ENCODE assay signal across 20 cellular contexts in the genomic region with DNA sequence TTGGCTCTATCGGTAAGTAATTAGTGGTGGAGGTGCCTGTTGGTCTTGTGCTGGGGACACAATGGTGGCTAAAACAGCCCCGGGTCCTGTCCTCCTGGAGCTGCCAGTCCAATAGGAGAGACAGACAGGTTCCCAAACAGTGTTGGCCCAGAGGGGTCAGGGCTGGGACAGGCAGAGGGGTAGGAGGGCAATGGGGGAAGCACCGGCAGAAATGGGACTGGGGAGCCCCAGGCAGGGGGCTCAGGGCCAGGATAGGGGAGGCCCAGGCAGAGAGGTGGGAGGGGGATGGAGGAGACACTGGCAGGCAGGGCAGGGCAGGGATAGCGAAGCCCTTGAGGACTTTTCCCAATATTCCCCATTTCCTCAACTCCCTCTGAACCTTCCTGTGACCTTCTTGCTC. TPM values are rescaled to one million over a fixed set of nuclear protein-coding genes. Genes with fewer than 3 reads are reported as not detected.
DNase-seq lines count a peak whose midpoint lies in the region; ATAC-seq and TF ChIP-seq lines count a peak whose summit lies in the region.
"Had no signal": no experiment of that assay in that cellular context is flagged by ENCODE, and none has a peak within 500 bp of the region (broad histone marks: within the 10 kb centered on the region; RNA-seq: fewer than 3 reads in every experiment).

No MANE protein-coding gene starts in this region.

- H2BK15ac ChIP-seq in IMR-90 (ENCODE audit: low read depth, low read length) = no peak overlapping the region

- H3K9me1 ChIP-seq in IMR-90 (ENCODE audit: insufficient read depth, low read length) = peaks cover 5% of the 10 kb centered on the region; the same call in 1 of the 2 replicates

- no peaks in the 10 kb centered on the region for H3K27me3 Mint-ChIP-seq in Caco-2 (ENCODE audit: insufficient read depth, unreplicated experiment)
- no peaks in the 10 kb centered on the region for H3K27me3 Mint-ChIP-seq in activated T-helper 17 cell treated with anti-CD3 and anti-CD28 coated beads, Interleukin-2, amount 50 U/mL, for 72 hours
- H3K27me3 Mint-ChIP-seq in neural progenitor cell (ENCODE audit: insufficient read depth, low read depth) = peaks cover 8% of the 10 kb centered on the region
- H3K27me3 Mint-ChIP-seq: CD4-positive, alpha-beta memory T cell had no signal

- no peak overlapping the region for H2AK9ac ChIP-seq in IMR-90 (replicated peaks; ENCODE audit: low read depth, low read length, poor library complexity)

- CTCF ChIA-PET in Caco-2 (lab: Charles Lee) (no interaction called here), IMR-90 (lab: Yijun Ruan, JAX) (no interaction called here)

- no peak overlapping the region for H2AK5ac ChIP-seq in IMR-90 (ENCODE audit: low read depth, low read length)

- TF ChIP-seq CTCF in Caco-2 (IDR thresholded peaks at IDR 0.05; ENCODE audit: insufficient read depth in 1 of 2, low read depth in 1 of 2, low read length in 1 of 2, severe bottlenecking in 1 of 2, unreplicated experiment in 1 of 2) (no peak), IMR-90 (conservative IDR thresholded peaks at IDR 0.05; ENCODE audit: low read depth, low read length) (no peak), neural progenitor cell (IDR thresholded peaks at IDR 0.05) (no peak)

- H3K27ac ChIP-seq in IMR-90 (ENCODE audit: insufficient read depth, low read length) (no peak overlapping the region), neural progenitor cell (no peak overlapping the region), SJCRH30 (no peak overlapping the region)
- H3K27ac ChIP-seq: A549 had no signal

- H2BK20ac ChIP-seq in IMR-90 (ENCODE audit: low read depth, low read length) = no peak overlapping the region

- H2BK120ac ChIP-seq in IMR-90 (ENCODE audit: low read depth, low read length) = no peak overlapping the region

- no peak overlapping the region for H3K14ac ChIP-seq in IMR-90 (replicated peaks; ENCODE audit: low read depth, low read length)

- peak overlapping the region; percentile 42 for H3K27ac Mint-ChIP-seq in Caco-2 (ENCODE audit: unreplicated experiment)
- peak overlapping the region; percentile 40 for H3K27ac Mint-ChIP-seq in activated T-helper 17 cell treated with anti-CD3 and anti-CD28 coated beads, Interleukin-2, amount 50 U/mL, for 72 hours
- no peak overlapping the region for H3K27ac Mint-ChIP-seq in neural progenitor cell

- H3K9me3 ChIP-seq in Caco-2 (no peaks in the 10 kb centered on the region), IMR-90 (ENCODE audit: control insufficient read depth, insufficient read depth, low read length) (no peaks in the 10 kb centered on the region), neural progenitor cell (ENCODE audit: low read depth) (no peaks in the 10 kb centered on the region), SJCRH30 (replicated peaks) (no peaks in the 10 kb centered on the region)
- H3K9me3 ChIP-seq: A549, HAP-1 had no signal

- H3K4me3 Mint-ChIP-seq in Caco-2 (ENCODE audit: unreplicated experiment) = no peak overlapping the region
- no peak overlapping the region for H3K4me3 Mint-ChIP-seq in activated T-helper 17 cell treated with anti-CD3 and anti-CD28 coated beads, Interleukin-2, amount 50 U/mL, for 72 hours
- peak overlapping the region; percentile 26 for H3K4me3 Mint-ChIP-seq in neural progenitor cell

- 80% methylated on average over 1 of the region's 4 CpGs; no CpG with 5 or more reads in 1 of the 2 experiments for WGBS in IMR-90 (ENCODE audit: extremely low coverage in 2 of 2, insufficient read length in 1 of 2), 2 experiments

- no peak overlapping the region for H3K23ac ChIP-seq in IMR-90 (ENCODE audit: low read depth, low read length)

- in situ Hi-C loops in IMR-90 (cut with MboI; ENCODE audit: low sequenced_read_pairs) = loop anchor here (10.0 to 25.0 kb wide), 2 partner anchors 304 to 411 kb away; partner anchors contain the start of genes EID2, RPS16 and SUPT5H

- H3K9me3 Mint-ChIP-seq in Caco-2 (ENCODE audit: unreplicated experiment) (peaks cover 10% of the 10 kb centered on the region), neural progenitor cell (no peaks in the 10 kb centered on the region)
- no peaks in the 10 kb centered on the region for H3K9me3 Mint-ChIP-seq in activated T-helper 17 cell treated with anti-CD3 and anti-CD28 coated beads, Interleukin-2, amount 50 U/mL, for 72 hours
- H3K9me3 Mint-ChIP-seq: CD4-positive, alpha-beta memory T cell had no signal

- POLR2A ChIA-PET in Caco-2 (lab: Charles Lee) (no interaction called here), IMR-90 (lab: Charles Lee; ENCODE audit: unreplicated experiment) (no interaction called here)

- BruUV-seq in Caco-2 (replicated peaks; lab: Mats Ljungman, UMichigan) (no TSS peak), IMR-90 (replicated peaks; lab: Mats Ljungman, UMichigan) (no TSS peak)

- peaks cover 9% of the 10 kb centered on the region for H3F3A ChIP-seq in neural progenitor cell (ENCODE audit: low read depth)

- H3K27me3 ChIP-seq in Caco-2 (replicated peaks; ENCODE audit: control insufficient read depth, insufficient read depth, low read length) (no peaks in the 10 kb centered on the region), IMR-90 (ENCODE audit: control insufficient read depth, insufficient read depth, low read length) (no peaks in the 10 kb centered on the region; the same call in 1 of the 2 replicates), neural progenitor cell (no peaks in the 10 kb centered on the region), SJCRH30 (no peaks in the 10 kb centered on the region)

- no peak overlapping the region for H3K9ac ChIP-seq in IMR-90 (ENCODE audit: low read depth, low read length)
- H3K9ac ChIP-seq in neural progenitor cell = no peak overlapping the region

- ATAC-seq in IMR-90 (ENCODE audit: low read depth) (no peak), GM21360 (IDR thresholded peaks at IDR 0.05; ENCODE audit: unreplicated experiment) (no peak), SK-N-SH treated with all-trans-retinoic acid at 6 μM for 48 hours (no peak), HG02798 (IDR thresholded peaks at IDR 0.05; ENCODE audit: poor library complexity, unreplicated experiment) (no peak)
- no peak for ATAC-seq in activated T-helper 17 cell treated with anti-CD3 and anti-CD28 coated beads, Interleukin-2, amount 50 U/mL, for 72 hours (replicated peaks)
- ATAC-seq: A549, GM12878 had no signal

- H3K79me2 ChIP-seq in neural progenitor cell (ENCODE audit: low read depth) = peaks cover 28% of the 10 kb centered on the region

- H3K56ac ChIP-seq in IMR-90 (ENCODE audit: extremely low read depth, insufficient read depth, low read length) = no peak overlapping the region

- peaks cover 0 to 26% of the 10 kb centered on the region in 2 experiments; a peak in 3 of 4 replicates for H3K79me1 ChIP-seq in IMR-90 (ENCODE audit: low read depth in 1 of 2, low read length in 2 of 2)

- no peaks in the 10 kb centered on the region for H3K36me3 ChIP-seq in Caco-2 (ENCODE audit: control insufficient read depth, insufficient read depth, low read length)
- H3K36me3 ChIP-seq in IMR-90 (ENCODE audit: control insufficient read depth, insufficient read depth, low read length) = no peaks in the 10 kb centered on the region
- H3K36me3 ChIP-seq in neural progenitor cell = no peaks in the 10 kb centered on the region
- H3K36me3 ChIP-seq in SJCRH30 = no peaks in the 10 kb centered on the region; the same call in 1 of the 2 replicates

- intact Hi-C loops in Caco-2 (cut with micrococcal nuclease; ENCODE audit: unreplicated experiment) = no loop called here
- intact Hi-C loops in IMR-90 (cut with micrococcal nuclease) = loop anchor here (10.0 kb wide), 1 partner anchor 404 kb away; the partner anchor contains the start of gene SUPT5H

- no peak overlapping the region for H3K18ac ChIP-seq in IMR-90 (ENCODE audit: low read depth, low read length)

- no peak overlapping the region for H3K4me2 ChIP-seq in IMR-90 (ENCODE audit: low read depth, low read length)
- no peak overlapping the region for H3K4me2 ChIP-seq in neural progenitor cell
- H3K4me2 ChIP-seq: A549 had no signal

- no peak overlapping the region for H3K4ac ChIP-seq in IMR-90 (ENCODE audit: low read depth, low read length)

- H3K36me3 Mint-ChIP-seq in Caco-2 (ENCODE audit: insufficient read depth, unreplicated experiment) (peaks cover 32% of the 10 kb centered on the region), neural progenitor cell (no peaks in the 10 kb centered on the region)
- peaks cover 33% of the 10 kb centered on the region for H3K36me3 Mint-ChIP-seq in activated T-helper 17 cell treated with anti-CD3 and anti-CD28 coated beads, Interleukin-2, amount 50 U/mL, for 72 hours (ENCODE audit: low read depth)

- peak overlapping the region; percentile 49 for H2AFZ ChIP-seq in IMR-90 (replicated peaks; ENCODE audit: low read length, poor library complexity)
- no peak overlapping the region for H2AFZ ChIP-seq in neural progenitor cell (replicated peaks)

- TF ChIP-seq POLR2A in IMR-90 (IDR thresholded peaks at IDR 0.05; ENCODE audit: low read depth, low read length) = no peak

- H3K4me3 ChIP-seq in Caco-2 (ENCODE audit: low read depth, low read length) = no peak overlapping the region
- H3K4me3 ChIP-seq in IMR-90 (ENCODE audit: insufficient read depth, low read depth, low read length) = no peak overlapping the region
- no peak overlapping the region for H3K4me3 ChIP-seq in neural progenitor cell
- no peak overlapping the region for H3K4me3 ChIP-seq in SJCRH30
- H3K4me3 ChIP-seq: A549, GM12878, HAP-1 had no signal

- H4K8ac ChIP-seq in IMR-90 (ENCODE audit: low read depth in 2 of 2, low read length in 2 of 2) = no peak overlapping the region

- dilution Hi-C loops in IMR-90 (cut with HindIII; ENCODE audit: low sequenced_read_pairs, unreplicated experiment) = no loop called here

- H4K91ac ChIP-seq in IMR-90 (ENCODE audit: insufficient read depth, low read depth, low read length) = no peak overlapping the region

- DNase-seq in Caco-2 = no peak
- no peak for DNase-seq in IMR-90
- no peak for DNase-seq in neural progenitor cell (ENCODE audit: low spot score)
- no peak for DNase-seq in SJCRH30
- DNase-seq: 8988T; ACHN; C1 segment of cervical spinal cord; CD4-positive, alpha-beta memory T cell; COR-L47; DMS153; EL; GDM1; GOT3 had no signal

- H4K5ac ChIP-seq in IMR-90 (ENCODE audit: low read depth, low read length) = no peak overlapping the region

- no peak for TF ChIP-seq RAD21 in IMR-90 (IDR thresholded peaks at IDR 0.05; ENCODE audit: low read length)

- H3K4me1 ChIP-seq in Caco-2 (peaks cover 25% of the 10 kb centered on the region), IMR-90 (ENCODE audit: control insufficient read depth, insufficient read depth, low read length) (peaks cover 16% of the 10 kb centered on the region), neural progenitor cell (peaks cover 28% of the 10 kb centered on the region), SJCRH30 (peaks cover 20% of the 10 kb centered on the region)

- no peak overlapping the region for H2BK5ac ChIP-seq in IMR-90 (ENCODE audit: low read depth, low read length, poor library complexity, severe bottlenecking)

- peaks cover 43% of the 10 kb centered on the region for H3K4me1 Mint-ChIP-seq in Caco-2 (ENCODE audit: low read depth, unreplicated experiment)
- peaks cover 22% of the 10 kb centered on the region for H3K4me1 Mint-ChIP-seq in activated T-helper 17 cell treated with anti-CD3 and anti-CD28 coated beads, Interleukin-2, amount 50 U/mL, for 72 hours
- peaks cover 31% of the 10 kb centered on the region for H3K4me1 Mint-ChIP-seq in neural progenitor cell

- H4K20me1 ChIP-seq in IMR-90 (ENCODE audit: insufficient read depth, low read length) (peaks cover 17% of the 10 kb centered on the region), neural progenitor cell (ENCODE audit: low read depth) (peaks cover 22% of the 10 kb centered on the region)

RNA-seq across cellular contexts. Expression of gene FBL, which starts 2.2 kb away (rescaled TPM):
- total RNA-seq in Caco-2 (2022) = 374 and 411 TPM in 2 replicates
- total RNA-seq in IMR-90 (2012; rRNA removed) = 211 and 259 TPM in 2 replicates
- polyA plus RNA-seq in IMR-90 (2012; rRNA removed) = 405 and 446 TPM in 2 replicates
- polyA plus RNA-seq in IMR-90 (2012; cell fraction: cytosol; rRNA removed) = 291 and 322 TPM in 2 replicates
- polyA plus RNA-seq in IMR-90 (2012; cell fraction: nucleus; rRNA removed; ENCODE audit: low replicate concordance) = 96.8 and 135 TPM in 2 replicates
- total RNA-seq in activated T-helper 17 cell treated with anti-CD3 and anti-CD28 coated beads, Interleukin-2, amount 50 U/mL, for 72 hours = 100 to 1,000 TPM; 513 to 639 TPM
- 386 and 428 TPM in 2 replicates for total RNA-seq in neural progenitor cell (ENCODE audit: low replicate concordance)
- 569 and 597 TPM in 2 replicates for total RNA-seq in SJCRH30 (2014; rRNA removed; shearing (Covaris generic))

RNA-seq across cellular contexts. Expression of gene DYRK1B, which starts 14.4 kb away (rescaled TPM):
- total RNA-seq in Caco-2 (2022) = 4.8 and 5.4 TPM in 2 replicates
- 2.7 and 3.6 TPM in 2 replicates for total RNA-seq in IMR-90 (2012; rRNA removed)
- 10.2 and 11.4 TPM in 2 replicates for polyA plus RNA-seq in IMR-90 (2012; rRNA removed)
- polyA plus RNA-seq in IMR-90 (2012; cell fraction: cytosol; rRNA removed) = 10.2 and 18.8 TPM in 2 replicates
- 34.3 and 52.3 TPM in 2 replicates for polyA plus RNA-seq in IMR-90 (2012; cell fraction: nucleus; rRNA removed; ENCODE audit: low replicate concordance)
- total RNA-seq in activated T-helper 17 cell treated with anti-CD3 and anti-CD28 coated beads, Interleukin-2, amount 50 U/mL, for 72 hours = 10 to 100 TPM in 1 of 2 donors, 1 to 10 TPM in 1; 8.8 to 17.6 TPM
- total RNA-seq in neural progenitor cell (ENCODE audit: low replicate concordance) = 7.8 and 26.8 TPM in 2 replicates
- total RNA-seq in SJCRH30 (2014; rRNA removed; shearing (Covaris generic)) = 14.4 and 15.2 TPM in 2 replicates
